Comparison of ENCODE assay signal across 9 cellular contexts in the genomic region with DNA sequence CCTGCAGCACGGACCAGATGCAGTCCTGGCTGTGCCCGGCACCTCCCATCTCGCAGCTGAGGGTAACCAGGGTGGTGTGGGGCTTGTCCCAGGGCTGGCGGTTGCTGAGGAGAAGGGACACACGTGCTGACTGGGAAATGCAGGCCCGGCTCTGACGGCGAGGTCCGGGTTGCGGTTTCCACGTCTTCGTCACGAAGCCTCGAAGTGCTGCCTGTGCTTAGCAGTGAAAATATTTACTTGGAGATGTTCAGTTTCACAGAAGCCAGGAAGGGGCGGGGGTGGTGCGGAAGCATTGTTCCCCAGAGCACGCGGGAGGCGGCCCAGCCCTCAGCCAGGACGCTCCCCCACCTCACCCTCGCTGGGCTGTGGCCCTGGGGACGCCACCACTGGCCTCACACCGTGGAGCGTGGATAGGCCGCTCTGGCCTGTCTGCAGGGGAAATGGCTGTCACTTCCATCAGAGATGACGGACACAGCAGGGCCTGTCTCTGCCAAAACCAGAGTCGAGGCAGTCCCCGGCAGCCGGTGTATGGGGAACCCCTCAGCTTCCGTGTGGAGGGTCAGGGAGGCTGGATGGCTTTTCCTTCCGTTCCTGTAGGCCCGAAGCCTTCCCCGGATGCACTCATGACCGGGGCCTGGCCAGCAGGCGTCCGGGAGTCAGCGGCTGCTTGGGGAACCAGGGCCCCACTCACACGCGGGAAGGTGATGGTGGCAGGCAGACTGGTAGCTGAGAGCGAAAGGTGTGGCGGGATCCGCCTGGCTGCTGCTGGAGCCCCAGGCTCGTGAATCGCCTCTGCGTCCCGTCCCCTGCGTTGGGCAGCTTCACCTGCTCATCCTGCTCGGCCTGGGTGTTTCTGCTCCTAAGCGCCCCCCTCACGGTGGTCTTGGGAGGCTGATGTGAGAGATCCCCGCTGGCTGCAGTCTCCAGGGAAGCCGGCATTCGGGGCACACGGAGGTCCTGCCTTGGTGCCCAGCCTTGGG. TPM values are rescaled to one million over a fixed set of nuclear protein-coding genes. Genes with fewer than 3 reads are reported as not detected.
A peak's percentile ranks its signal among the peaks of the same experiment; 100 is the strongest.
DNase-seq lines count a peak whose midpoint lies in the region; ATAC-seq and TF ChIP-seq lines count a peak whose summit lies in the region.
"Had no signal": no experiment of that assay in that cellular context is flagged by ENCODE, and none has a peak within 500 bp of the region (broad histone marks: within the 10 kb centered on the region; RNA-seq: fewer than 3 reads in every experiment).

No MANE protein-coding gene starts in this region.

- H3K9ac ChIP-seq in H9 (ENCODE audit: extremely low read depth, insufficient read length, low read length), result no peak overlapping the region

- H3K79me2 ChIP-seq in H9 (ENCODE audit: insufficient read depth, low read length), result no peaks in the 10 kb centered on the region

- peak overlapping the region in 1 of 3 experiments; percentile 23; a peak in 2 of 7 replicates for H3K27ac Mint-ChIP-seq in H9
- peak overlapping the region; percentile 48 for H3K27ac Mint-ChIP-seq in activated T-helper 17 cell treated with anti-CD3 and anti-CD28 coated beads, Interleukin-2, amount 50 U/mL, for 72 hours
- H3K27ac Mint-ChIP-seq in stimulated activated memory B cell treated with anti-CD40 and anti-IgM and Interleukin-4, amounts not matched to agents 10 μg/mL and 1 μg/mL and 100 μg/mL, for 72 hours, result no peak overlapping the region

- no peaks in the 10 kb centered on the region for H4K20me1 ChIP-seq in H9 (ENCODE audit: control insufficient read depth, insufficient read depth, insufficient read length)

- H3K27me3 ChIP-seq in H9 (ENCODE audit: insufficient read depth, low read length) (no peaks in the 10 kb centered on the region), right atrium auricular region (no peaks in the 10 kb centered on the region)

- H2BK15ac ChIP-seq in H9 (ENCODE audit: low read depth, low read length), result no peak overlapping the region

- H3K4me2 ChIP-seq in H9 (ENCODE audit: insufficient read depth, insufficient read length, low read length), result no peak overlapping the region

- peak overlapping the region; percentile 63 for H3K18ac ChIP-seq in H9 (ENCODE audit: insufficient read length, low read depth, low read length)

- no peak for DNase-seq in H9
- peak; percentile 90 for DNase-seq in right atrium auricular region (ENCODE audit: low spot score)
- DNase-seq in stimulated activated CD4-positive, alpha-beta T cell treated with anti-CD3 and anti-CD28 coated beads, Interleukin-2, amount 100 ng/mL, for 24 hours, result peak; percentile 57 to 63
- no peak for DNase-seq in H4 (ENCODE audit: low spot score)
- DNase-seq in NOMO-1 treated with DMSO at 0.1 percent for 48 hours (lab: John Stamatoyannopoulos, UW; ENCODE audit: unreplicated experiment), result no peak
- DNase-seq: DMS 273 treated with DMSO at 0.1 percent for 48 hours had no signal

- no peak overlapping the region for H2AK5ac ChIP-seq in H9 (ENCODE audit: insufficient read length, low read length)

- no peak overlapping the region for H3K23ac ChIP-seq in H9 (ENCODE audit: insufficient read length, low read depth, low read length)

- H3K23me2 ChIP-seq in H9 (ENCODE audit: insufficient read length, low read depth, low read length, poor library complexity, severe bottlenecking), result no peaks in the 10 kb centered on the region

- WGBS in H9 (ENCODE audit: extremely low coverage, insufficient read length, low lambda C conversion rate), result no CpG with 5 or more reads among the region's 54 CpGs

- no peaks in the 10 kb centered on the region; a peak in 1 of 5 replicates for H3K9me3 Mint-ChIP-seq in H9
- H3K9me3 Mint-ChIP-seq in activated T-helper 17 cell treated with anti-CD3 and anti-CD28 coated beads, Interleukin-2, amount 50 U/mL, for 72 hours, result no peaks in the 10 kb centered on the region
- H3K9me3 Mint-ChIP-seq in stimulated activated memory B cell treated with anti-CD40 and anti-IgM and Interleukin-4, amounts not matched to agents 10 μg/mL and 1 μg/mL and 100 μg/mL, for 72 hours, result no peaks in the 10 kb centered on the region

- no peak overlapping the region for H4K5ac ChIP-seq in H9 (ENCODE audit: insufficient read length, low read depth, low read length)

- no peak overlapping the region for H2BK12ac ChIP-seq in H9 (ENCODE audit: insufficient read length, low read depth, low read length)

- H3T11ph ChIP-seq in H9 (ENCODE audit: low read length), result no peak overlapping the region

- H2BK120ac ChIP-seq in H9 (ENCODE audit: low read depth, low read length, poor library complexity, severe bottlenecking), result no peak overlapping the region

- H3K4me3 ChIP-seq in right atrium auricular region, result no peak overlapping the region

- peak overlapping the region; percentile 81 for H3K14ac ChIP-seq in H9 (ENCODE audit: insufficient read depth, low read length)

- H3K4me1 Mint-ChIP-seq in H9, result peaks cover 5 to 16% of the 10 kb centered on the region in 2 experiments; a peak in 3 of 4 replicates
- H3K4me1 Mint-ChIP-seq in activated T-helper 17 cell treated with anti-CD3 and anti-CD28 coated beads, Interleukin-2, amount 50 U/mL, for 72 hours, result no peaks in the 10 kb centered on the region
- H3K4me1 Mint-ChIP-seq in stimulated activated memory B cell treated with anti-CD40 and anti-IgM and Interleukin-4, amounts not matched to agents 10 μg/mL and 1 μg/mL and 100 μg/mL, for 72 hours, result no peaks in the 10 kb centered on the region

- no peak overlapping the region for H2BK20ac ChIP-seq in H9 (ENCODE audit: low read depth, low read length, poor library complexity, severe bottlenecking)

- H3K4me3 Mint-ChIP-seq in H9, result no peak overlapping the region
- peak overlapping the region; percentile 11 for H3K4me3 Mint-ChIP-seq in activated T-helper 17 cell treated with anti-CD3 and anti-CD28 coated beads, Interleukin-2, amount 50 U/mL, for 72 hours
- H3K4me3 Mint-ChIP-seq in stimulated activated memory B cell treated with anti-CD40 and anti-IgM and Interleukin-4, amounts not matched to agents 10 μg/mL and 1 μg/mL and 100 μg/mL, for 72 hours, result no peak overlapping the region

- no peaks in the 10 kb centered on the region for H3K36me3 Mint-ChIP-seq in H9 (ENCODE audit: insufficient read depth in 1 of 3, low read depth in 3 of 3)
- no peaks in the 10 kb centered on the region for H3K36me3 Mint-ChIP-seq in activated T-helper 17 cell treated with anti-CD3 and anti-CD28 coated beads, Interleukin-2, amount 50 U/mL, for 72 hours (ENCODE audit: low read depth)
- H3K36me3 Mint-ChIP-seq in stimulated activated memory B cell treated with anti-CD40 and anti-IgM and Interleukin-4, amounts not matched to agents 10 μg/mL and 1 μg/mL and 100 μg/mL, for 72 hours, result no peaks in the 10 kb centered on the region

- no peaks in the 10 kb centered on the region for H3K4me1 ChIP-seq in H9 (ENCODE audit: insufficient read depth, low read length)
- peaks cover 0 to 62% of the 10 kb centered on the region in 2 donors for H3K4me1 ChIP-seq in right atrium auricular region

- H3K9me3 ChIP-seq in H9 (ENCODE audit: control insufficient read depth, low read depth, low read length) (no peaks in the 10 kb centered on the region), right atrium auricular region (no peaks in the 10 kb centered on the region)

- peaks cover 5% of the 10 kb centered on the region for H3K27me3 Mint-ChIP-seq in H9 (ENCODE audit: low read depth)
- no peaks in the 10 kb centered on the region for H3K27me3 Mint-ChIP-seq in activated T-helper 17 cell treated with anti-CD3 and anti-CD28 coated beads, Interleukin-2, amount 50 U/mL, for 72 hours
- peaks cover 48% of the 10 kb centered on the region for H3K27me3 Mint-ChIP-seq in stimulated activated memory B cell treated with anti-CD40 and anti-IgM and Interleukin-4, amounts not matched to agents 10 μg/mL and 1 μg/mL and 100 μg/mL, for 72 hours

- H3K36me3 ChIP-seq in right atrium auricular region, result no peaks in the 10 kb centered on the region

- peak; percentile 85 for ATAC-seq in activated T-helper 17 cell treated with anti-CD3 and anti-CD28 coated beads, Interleukin-2, amount 50 U/mL, for 72 hours (replicated peaks)
- ATAC-seq in HG03457 (IDR thresholded peaks at IDR 0.05; ENCODE audit: unreplicated experiment), result no peak
- ATAC-seq in stimulated activated memory B cell treated with anti-CD40 and anti-IgM and Interleukin-4, amounts not matched to agents 10 μg/mL and 1 μg/mL and 100 μg/mL, for 72 hours, result no peak

- H4K8ac ChIP-seq in H9 (replicated peaks; ENCODE audit: insufficient read length, low read depth, low read length), result no peak overlapping the region

- H3K27ac ChIP-seq in H9 (ENCODE audit: insufficient read length, low read depth, low read length) (no peak overlapping the region), right atrium auricular region (peak overlapping the region; percentile 80 to 88)

- H4K91ac ChIP-seq in H9 (ENCODE audit: insufficient read length, low read depth, low read length), result no peak overlapping the region

- H3K79me1 ChIP-seq in H9 (ENCODE audit: insufficient read depth, low read depth, low read length, poor library complexity, severe bottlenecking), result no peaks in the 10 kb centered on the region

- H2AFZ ChIP-seq in H9 (ENCODE audit: low read length), result no peak overlapping the region

- H3K56ac ChIP-seq in H9 (ENCODE audit: insufficient read length, low read depth, low read length), result no peak overlapping the region

- TF ChIP-seq CTCF in H9 (conservative IDR thresholded peaks at IDR 0.05), result no peak
- TF ChIP-seq CTCF in right atrium auricular region (IDR thresholded peaks at IDR 0.05), result no peak

- H3K4ac ChIP-seq in H9 (ENCODE audit: low read depth, low read length), result no peak overlapping the region

- H2BK5ac ChIP-seq in H9 (ENCODE audit: insufficient read length, low read length), result no peak overlapping the region

RNA-seq across cellular contexts. Expression of a gene that starts 14.7 kb away (rescaled TPM):
- total RNA-seq in H9 (2021), result 32.1 and 34.8 TPM in 2 replicates
- total RNA-seq in activated T-helper 17 cell treated with anti-CD3 and anti-CD28 coated beads, Interleukin-2, amount 50 U/mL, for 72 hours, result 10 to 100 TPM; 12.0 to 22.8 TPM
- total RNA-seq in right atrium auricular region, result 10 to 100 TPM in 1 of 2 donors, 1 to 10 TPM in 1; 5.8 to 12.0 TPM
- 27.7 and 28.7 TPM in 2 replicates for total RNA-seq in H4 (2014; rRNA removed; shearing (Covaris generic))

Comparison
In these comparisons a context has a peak if more than half of its experiments do, and no peak if none do; other contexts are left out.
1. DNase-seq: peak in right atrium auricular region (single experiment) and stimulated activated CD4-positive, alpha-beta T cell treated with anti-CD3 and anti-CD28 coated beads, Interleukin-2, amount 100 ng/mL, for 24 hours (2 of 2); none in H9 (single experiment), H4 (single experiment) and NOMO-1 treated with DMSO at 0.1 percent for 48 hours (single experiment).